14 cellular contexts compared by ENCODE assay signal in the genomic region with DNA sequence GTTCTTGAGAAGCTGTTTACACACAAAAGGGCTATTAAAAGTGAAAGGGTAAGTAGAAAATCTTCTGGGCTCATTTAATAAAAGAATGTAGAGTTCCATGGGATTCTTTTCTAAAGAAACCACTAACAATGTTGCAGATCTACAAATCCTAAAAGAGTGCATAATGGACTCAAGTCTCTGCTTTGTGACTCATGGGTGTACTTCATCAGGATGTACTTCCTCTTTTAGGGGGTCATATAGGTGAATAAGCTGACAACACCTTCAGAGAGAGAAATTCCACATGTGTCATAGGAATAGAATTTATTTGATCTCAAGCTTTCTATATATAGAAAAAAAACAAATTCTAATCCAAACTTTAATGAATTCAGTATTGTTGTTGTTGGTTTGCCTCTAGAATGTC.
DNase-seq lines count a peak whose midpoint lies in the region; ATAC-seq, FAIRE-seq and TF ChIP-seq lines count a peak whose summit lies in the region.
"Had no signal": no experiment of that assay in that cellular context is flagged by ENCODE, and none has a peak within 500 bp of the region (broad histone marks: within the 10 kb centered on the region; RNA-seq: fewer than 3 reads in every experiment).

No MANE protein-coding gene starts in this region.

- ATAC-seq in HepG2 (no peak), GM19467 (IDR thresholded peaks at IDR 0.05; ENCODE audit: unreplicated experiment) (no peak)

- no peaks in the 10 kb centered on the region for H3K27me3 ChIP-seq in HepG2 (ENCODE audit: control insufficient read depth in 1 of 2, insufficient read depth in 2 of 2, low read length in 2 of 2)

- TF ChIP-seq EP300 in HepG2 (IDR thresholded peaks at IDR 0.05; ENCODE audit: low read depth in 2 of 2, low read length in 2 of 2): peak in 1 of 2 experiments; percentile 34; a peak in 1 of 4 replicates
- TF ChIP-seq EP300 in HepG2 (CRISPR knock-in tag; IDR thresholded peaks at IDR 0.05; ENCODE audit: borderline replicate concordance): no peak

- in situ Hi-C loops in HepG2 (cut with HindIII; ENCODE audit: extremely low pct_ligation_motif_present, low pct_unique_long_range_greater_than_20kb): no loop called here

- TF ChIP-seq RAD21 in HepG2 (CRISPR knock-in tag; IDR thresholded peaks at IDR 0.05): no peak

- no peak for TF ChIP-seq POLR2A in HepG2 (IDR thresholded peaks at IDR 0.05; ENCODE audit: insufficient read depth in 1 of 2, low read depth in 2 of 2, low read length in 2 of 2)
- TF ChIP-seq POLR2A in lower leg skin (IDR thresholded peaks at IDR 0.05): no peak

- H3K4me3 ChIP-seq in HepG2 (replicated peaks in 1 of 3; ENCODE audit: insufficient read depth in 1 of 3, low read depth in 2 of 3, low read length in 3 of 3) (no peak overlapping the region), lower leg skin (ENCODE audit: low read depth, poor library complexity, severe bottlenecking) (no peak overlapping the region)
- H3K4me3 ChIP-seq: skin epidermis had no signal

- no TSS peak for BruUV-seq in HepG2 (replicated peaks; lab: Mats Ljungman, UMichigan)

- H3K36me3 ChIP-seq in HepG2 (replicated peaks in 1 of 2; ENCODE audit: control insufficient read depth in 1 of 2, insufficient read depth in 2 of 2, low read length in 2 of 2): no peaks in the 10 kb centered on the region

- 0 out of 2 replicates have a peak, but pooled peaks cover 6% of the 10 kb centered on the region for H3K4me1 ChIP-seq in HepG2 (ENCODE audit: insufficient read depth, low read length)

- DNase-seq in Daoy (ENCODE audit: low read depth) (peak; percentile 63), HT1080 (ENCODE audit: low read depth) (peak; percentile 89), astrocyte of the hippocampus (ENCODE audit: low read depth, low spot score) (peak; percentile 78), HepG2 (ENCODE audit: low spot score) (peak; percentile 69), SHP77 treated with DMSO at 0.1 percent for 48 hours (lab: John Stamatoyannopoulos, UW) (no peak), lower leg skin (ENCODE audit: low spot score in 2 of 2) (no peak), AG08396 (ENCODE audit: low spot score) (no peak)
- DNase-seq: activated CD4-positive, alpha-beta memory T cell treated with anti-CD3 and anti-CD28 coated beads, Interleukin-2, amount 10 ng/mL, durations not matched to agents 7 days and 5 days; activated naive CD8-positive, alpha-beta T cell treated with anti-CD3 and anti-CD28 coated beads, Interleukin-2, amount 10 ng/mL, durations not matched to agents 7 days and 5 days; NCI-H146; NCI-H774 had no signal

- FAIRE-seq in HepG2 (lab: Jason Lieb, UNC): no peak

- POLR2A ChIA-PET in HepG2 (lab: Yijun Ruan, JAX): no interaction called here

- H3K4me2 ChIP-seq in HepG2 (ENCODE audit: low read depth, low read length): no peak overlapping the region

- H3K9ac ChIP-seq in HepG2 (ENCODE audit: insufficient read depth, low read depth, low read length): no peak overlapping the region

- TF ChIP-seq CTCF in HepG2 (CRISPR knock-in tag; IDR thresholded peaks at IDR 0.05): no peak
- no peak for TF ChIP-seq CTCF in lower leg skin (IDR thresholded peaks at IDR 0.05)

- CTCF ChIA-PET in HepG2 (lab: Yijun Ruan, JAX; ENCODE audit: low intra/inter-chr PET ratio, low total read pairs): no interaction called here

- no peaks in the 10 kb centered on the region for H4K20me1 ChIP-seq in HepG2 (ENCODE audit: insufficient read depth, low read length)

- no peaks in the 10 kb centered on the region for H3K79me2 ChIP-seq in HepG2 (ENCODE audit: insufficient read depth, low read length)

- intact Hi-C loops in HepG2 (cut with micrococcal nuclease; ENCODE audit: unreplicated experiment) (no loop called here), lower leg skin (cut with DNase I; ENCODE audit: low total_unique reads) (no loop called here)

- H2AFZ ChIP-seq in HepG2 (ENCODE audit: low read length): no peak overlapping the region

- no peaks in the 10 kb centered on the region for H3K9me3 ChIP-seq in HepG2 (ENCODE audit: low read length)

- H3K27ac ChIP-seq in HepG2 (ENCODE audit: extremely low read length, insufficient read depth, low read length): no peak overlapping the region
- H3K27ac ChIP-seq: HL-60 had no signal

TF ChIP-seq in HepG2, 621 proteins besides CTCF, POLR2A, EP300 and RAD21:
- no peak for TF ChIP-seq ATAD3A (CRISPR knock-in tag; IDR thresholded peaks at IDR 0.05)
- no peak for TF ChIP-seq TARDBP (CRISPR knock-in tag; IDR thresholded peaks at IDR 0.05)
- TF ChIP-seq, protein P1, sequence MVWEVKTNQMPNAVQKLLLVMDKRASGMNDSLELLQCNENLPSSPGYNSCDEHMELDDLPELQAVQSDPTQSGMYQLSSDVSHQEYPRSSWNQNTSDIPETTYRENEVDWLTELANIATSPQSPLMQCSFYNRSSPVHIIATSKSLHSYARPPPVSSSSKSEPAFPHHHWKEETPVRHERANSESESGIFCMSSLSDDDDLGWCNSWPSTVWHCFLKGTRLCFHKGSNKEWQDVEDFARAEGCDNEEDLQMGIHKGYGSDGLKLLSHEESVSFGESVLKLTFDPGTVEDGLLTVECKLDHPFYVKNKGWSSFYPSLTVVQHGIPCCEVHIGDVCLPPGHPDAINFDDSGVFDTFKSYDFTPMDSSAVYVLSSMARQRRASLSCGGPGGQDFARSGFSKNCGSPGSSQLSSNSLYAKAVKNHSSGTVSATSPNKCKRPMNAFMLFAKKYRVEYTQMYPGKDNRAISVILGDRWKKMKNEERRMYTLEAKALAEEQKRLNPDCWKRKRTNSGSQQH (CRISPR knock-in tag; IDR thresholded peaks at IDR 0.05; ENCODE audit: low read depth): no peak
- TF ChIP-seq NCOR1 (IDR thresholded peaks at IDR 0.05; ENCODE audit: borderline replicate concordance, low read length): no peak
- no peak for TF ChIP-seq ZNF552 (CRISPR knock-in tag; IDR thresholded peaks at IDR 0.05; ENCODE audit: borderline replicate concordance)
- no peak for TF ChIP-seq ZKSCAN8 (CRISPR knock-in tag; IDR thresholded peaks at IDR 0.05; ENCODE audit: borderline replicate concordance)
- no peak for TF ChIP-seq ATF1 (CRISPR knock-in tag; IDR thresholded peaks at IDR 0.05)
- no peak for TF ChIP-seq ZNF121 (CRISPR knock-in tag; IDR thresholded peaks at IDR 0.05)
- TF ChIP-seq NKX3-1 (CRISPR knock-in tag; IDR thresholded peaks at IDR 0.05): no peak
- TF ChIP-seq ZMYM2 (CRISPR knock-in tag; IDR thresholded peaks at IDR 0.05): no peak
- no peak for TF ChIP-seq POLR2AphosphoS2 (IDR thresholded peaks at IDR 0.05; ENCODE audit: low read depth, low read length)

Comparison
In these comparisons a context has a peak if more than half of its experiments do, and no peak if none do; other contexts are left out.
1. DNase-seq: peak in Daoy (single experiment), HT1080 (single experiment), astrocyte of the hippocampus (single experiment) and HepG2 (single experiment); none in SHP77 treated with DMSO at 0.1 percent for 48 hours (single experiment), lower leg skin (0 of 2) and AG08396 (single experiment).